20 cellular contexts compared by ENCODE assay signal in genomic region chr6:66429220-66429619, GRCh38.
DNase-seq lines count a peak whose midpoint lies in the region; ATAC-seq and TF ChIP-seq lines count a peak whose summit lies in the region.
"Had no signal": no experiment of that assay in that cellular context is flagged by ENCODE, and none has a peak within 500 bp of the region (broad histone marks: within the 10 kb centered on the region; RNA-seq: fewer than 3 reads in every experiment).

No MANE protein-coding gene starts in this region.

- intact Hi-C loops in A673 (cut with micrococcal nuclease; ENCODE audit: unreplicated experiment), result loop anchor here (10.0 kb wide), 1 partner anchor 1796 kb away; no protein-coding TSS in a partner anchor

- DNase-seq in A673 (ENCODE audit: low spot score), result peak; percentile 67
- peak; percentile 28 for DNase-seq in GM04504 (ENCODE audit: low read depth)
- peak; percentile 1 for DNase-seq in brain pericyte (ENCODE audit: low read depth, low spot score)
- DNase-seq in fibroblast of the conjunctiva (ENCODE audit: low read depth), result peak; percentile 70
- DNase-seq in effector CD4-positive, alpha-beta T cell, result no peak
- DNase-seq: COR-L47, DMS153, MV-4-11, NCI-H1417, NCI-H187 treated with DMSO at 0.1 percent for 48 hours, NCI-H446 treated with DMSO at 0.1 percent for 48 hours, NCI-H748 treated with DMSO at 0.1 percent for 48 hours, OCI-M1, SHP77 treated with DMSO at 0.1 percent for 48 hours had no signal

- no peaks in the 10 kb centered on the region for H3K9me3 ChIP-seq in A673 (ENCODE audit: low read depth, low read length, poor library complexity, severe bottlenecking)

- TF ChIP-seq CTCF in A673 (conservative IDR thresholded peaks at IDR 0.05; ENCODE audit: low read depth, low read length), result no peak

- no TSS peak for BruUV-seq in A673 (replicated peaks; lab: Mats Ljungman, UMichigan)

- no peak overlapping the region for H3K27ac ChIP-seq in A673 (ENCODE audit: low read depth, low read length, poor library complexity, severe bottlenecking)
- H3K27ac ChIP-seq: 22Rv1 had no signal

- ATAC-seq in HG03342 (IDR thresholded peaks at IDR 0.05; ENCODE audit: unreplicated experiment), result no peak
- ATAC-seq in GM18498 (IDR thresholded peaks at IDR 0.05; ENCODE audit: unreplicated experiment), result no peak
- ATAC-seq in GM21515 (IDR thresholded peaks at IDR 0.05; ENCODE audit: unreplicated experiment), result no peak
- ATAC-seq: GM23338, K562 had no signal

- H3K4me3 ChIP-seq in A673 (ENCODE audit: low read depth, low read length, poor library complexity, severe bottlenecking), result no peak overlapping the region
- H3K4me3 ChIP-seq: GM23338, K562 had no signal

- no peaks in the 10 kb centered on the region for H3K36me3 ChIP-seq in A673 (ENCODE audit: insufficient read depth, low read length, poor library complexity, severe bottlenecking)

- CTCF ChIA-PET in A673 (lab: Charles Lee), result no interaction called here

- no peaks in the 10 kb centered on the region for H3K27me3 ChIP-seq in A673 (replicated peaks; ENCODE audit: insufficient read depth, low read depth, low read length, poor library complexity)

- POLR2A ChIA-PET in A673 (lab: Charles Lee; ENCODE audit: low non-redundant PET), result no interaction called here

- H3K4me1 ChIP-seq in A673 (ENCODE audit: insufficient read depth, low read length, poor library complexity, severe bottlenecking), result no peaks in the 10 kb centered on the region
